1 cellular context compared by ENCODE assay signal in genomic region chr19:40465025-40465780, GRCh38.
TF ChIP-seq lines count a peak whose summit lies in the region.

TSS of gene BLVRB (minus strand) at chr19:40465745. CDS start at chr19:40465688, 57 bp downstream.

TF ChIP-seq in GM12878, 131 proteins besides CTCF, POLR2A, EP300 and RAD21 (continued from another document):
- TF ChIP-seq IRF5 (IDR thresholded peaks at IDR 0.05; ENCODE audit: borderline replicate concordance) (no peak), ZBED1 (IDR thresholded peaks at IDR 0.05; ENCODE audit: borderline replicate concordance) (no peak), BCLAF1 (IDR thresholded peaks at IDR 0.05) (no peak), JUND (IDR thresholded peaks at IDR 0.05; ENCODE audit: low read depth, low read length) (no peak), CREB1 (IDR thresholded peaks at IDR 0.05; ENCODE audit: low read depth) (no peak), SUZ12 (IDR thresholded peaks at IDR 0.05; ENCODE audit: unreplicated experiment) (no peak), SUPT20H (IDR thresholded peaks at IDR 0.05; ENCODE audit: borderline replicate concordance, control insufficient read depth, low read depth, low read length) (no peak), NR2C1 (IDR thresholded peaks at IDR 0.05) (no peak), ZNF274 (IDR thresholded peaks at IDR 0.05; ENCODE audit: insufficient read depth, insufficient read length) (no peak), TCF3 (IDR thresholded peaks at IDR 0.05; ENCODE audit: borderline replicate concordance, insufficient read depth, low read depth, low read length) (no peak), FOXK2 (IDR thresholded peaks at IDR 0.05) (no peak), SMARCA5 (IDR thresholded peaks at IDR 0.05) (no peak)
- TF ChIP-seq, protein P1, sequence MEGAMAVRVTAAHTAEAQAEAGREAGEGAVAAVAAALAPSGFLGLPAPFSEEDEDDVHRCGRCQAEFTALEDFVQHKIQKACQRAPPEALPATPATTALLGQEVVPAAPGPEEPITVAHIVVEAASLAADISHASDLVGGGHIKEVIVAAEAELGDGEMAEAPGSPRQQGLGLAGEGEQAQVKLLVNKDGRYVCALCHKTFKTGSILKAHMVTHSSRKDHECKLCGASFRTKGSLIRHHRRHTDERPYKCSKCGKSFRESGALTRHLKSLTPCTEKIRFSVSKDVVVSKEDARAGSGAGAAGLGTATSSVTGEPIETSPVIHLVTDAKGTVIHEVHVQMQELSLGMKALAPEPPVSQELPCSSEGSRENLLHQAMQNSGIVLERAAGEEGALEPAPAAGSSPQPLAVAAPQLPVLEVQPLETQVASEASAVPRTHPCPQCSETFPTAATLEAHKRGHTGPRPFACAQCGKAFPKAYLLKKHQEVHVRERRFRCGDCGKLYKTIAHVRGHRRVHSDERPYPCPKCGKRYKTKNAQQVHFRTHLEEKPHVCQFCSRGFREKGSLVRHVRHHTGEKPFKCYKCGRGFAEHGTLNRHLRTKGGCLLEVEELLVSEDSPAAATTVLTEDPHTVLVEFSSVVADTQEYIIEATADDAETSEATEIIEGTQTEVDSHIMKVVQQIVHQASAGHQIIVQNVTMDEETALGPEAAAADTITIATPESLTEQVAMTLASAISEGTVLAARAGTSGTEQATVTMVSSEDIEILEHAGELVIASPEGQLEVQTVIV (IDR thresholded peaks at IDR 0.05; ENCODE audit: borderline replicate concordance, partially characterized antibody): no peak
